1 cellular context compared by ENCODE assay signal in the genomic region with DNA sequence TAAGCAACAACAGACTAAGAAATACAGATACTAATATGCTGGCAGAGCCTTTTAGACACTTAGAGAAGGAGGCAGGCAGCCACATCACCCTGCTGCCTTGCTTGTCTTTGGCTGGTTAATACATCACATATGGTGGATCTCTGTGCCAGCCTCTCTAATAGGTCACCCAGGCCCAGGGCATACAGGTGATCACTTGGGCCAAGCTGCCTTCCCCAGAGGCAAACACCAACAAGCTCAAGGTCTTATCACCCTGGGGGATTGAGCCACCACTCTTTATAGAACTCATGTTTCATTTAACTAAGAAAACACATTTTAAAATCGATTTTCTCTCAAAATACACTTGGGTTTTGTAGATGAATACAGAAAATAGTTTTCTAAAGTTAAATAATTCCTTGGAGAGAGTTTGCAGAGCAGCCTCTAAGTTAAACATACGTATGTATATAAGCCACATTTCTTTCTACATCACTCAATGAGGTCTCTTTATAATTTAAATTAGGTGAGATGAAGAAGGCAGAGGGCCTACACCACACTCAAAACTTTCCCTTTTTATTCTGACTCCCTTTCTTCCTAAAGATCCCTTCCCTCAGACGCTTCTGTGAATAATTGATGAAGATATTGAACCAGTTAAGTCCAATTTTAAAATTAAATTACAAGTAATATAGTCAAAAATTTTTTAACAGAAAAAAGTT.
TF ChIP-seq lines count a peak whose summit lies in the region.

No MANE protein-coding gene starts in this region.

TF ChIP-seq in GM23338, 12 proteins besides CTCF, POLR2A, EP300 and RAD21 (continued from another document):
- no peak for TF ChIP-seq ZNF462 (CRISPR knock-in tag; IDR thresholded peaks at IDR 0.05)
- no peak for TF ChIP-seq EZH2phosphoT487 (IDR thresholded peaks at IDR 0.05; ENCODE audit: unreplicated experiment)
- no peak for TF ChIP-seq EZH2 (IDR thresholded peaks at IDR 0.05; ENCODE audit: low read depth, unreplicated experiment)
- TF ChIP-seq CREB1 (CRISPR knock-in tag; IDR thresholded peaks at IDR 0.05; ENCODE audit: low read depth), result no peak
- TF ChIP-seq JUNB (IDR thresholded peaks at IDR 0.05; ENCODE audit: unreplicated experiment), result no peak
- TF ChIP-seq STAT1 (IDR thresholded peaks at IDR 0.05; ENCODE audit: unreplicated experiment), result no peak
